ENCODE assay signal across 18 cellular contexts in genomic region chr1:66876664-66877063, GRCh38.
"Had no signal": no experiment of that assay in that cellular context is flagged by ENCODE, and none has a peak within 500 bp of the region (broad histone marks: within the 10 kb centered on the region; RNA-seq: fewer than 3 reads in every experiment).

No MANE protein-coding gene starts in this region.

- H3K4me1 Mint-ChIP-seq: immature natural killer cell, memory B cell, naive B cell, nephron had no signal

- H3K9me3 ChIP-seq: pancreas had no signal

- ATAC-seq: gastrocnemius medialis, heart right ventricle, lower lobe of right lung, pancreas, right cardiac atrium had no signal

- H3K4me1 ChIP-seq: gastrocnemius medialis, heart right ventricle, left ventricle myocardium inferior, lower lobe of right lung, pancreas had no signal

- H3K4me3 Mint-ChIP-seq: dendritic cell treated with granulocyte-macrophage colony-stimulating factor and Interleukin-4, amounts not matched to agents 40 ng/mL and 50 ng/mL, for 4 days; immature natural killer cell; memory B cell; naive B cell; nephron had no signal

- DNase-seq: gastrocnemius medialis; heart right ventricle; hypothalamus; immature natural killer cell; left ventricle myocardium inferior; lower lobe of right lung; naive B cell; occipital lobe; pancreas; right cardiac atrium; small intestine; stimulated activated CD4-positive, alpha-beta T cell treated with anti-CD3 and anti-CD28 coated beads, Interleukin-12 subunit alpha, Interleukin-12 subunit beta, amount 100 ng/mL, for 4 hours; stimulated activated naive CD4-positive, alpha-beta T cell treated with Interleukin-2 at 50 U/mL for 16 hours; trophoblast cell had no signal

- H3K4me3 ChIP-seq: gastrocnemius medialis, heart right ventricle, left ventricle myocardium inferior, lower lobe of right lung, pancreas had no signal

- H3K27ac Mint-ChIP-seq: dendritic cell treated with granulocyte-macrophage colony-stimulating factor and Interleukin-4, amounts not matched to agents 40 ng/mL and 50 ng/mL, for 4 days; immature natural killer cell; memory B cell; naive B cell; nephron; progenitor cell of endocrine pancreas had no signal

- H3K27ac ChIP-seq: gastrocnemius medialis, heart right ventricle, left ventricle myocardium inferior, lower lobe of right lung, pancreas had no signal

- H3K27me3 Mint-ChIP-seq: dendritic cell treated with granulocyte-macrophage colony-stimulating factor and Interleukin-4, amounts not matched to agents 40 ng/mL and 50 ng/mL, for 4 days; memory B cell; naive B cell; progenitor cell of endocrine pancreas had no signal

- H3K27me3 ChIP-seq: gastrocnemius medialis, heart right ventricle, pancreas had no signal

- H3K36me3 ChIP-seq: gastrocnemius medialis, heart right ventricle, left ventricle myocardium inferior, lower lobe of right lung, pancreas had no signal
